In genomic region chr6:34515473-34516387, GRCh38 we compare ENCODE assay signal across 1 cellular context.
TF ChIP-seq lines count a peak whose summit lies in the region.

No MANE protein-coding gene starts in this region.

TF ChIP-seq in SK-N-SH, 30 proteins besides CTCF, POLR2A, EP300 and RAD21:
- no peak for TF ChIP-seq ZBTB33 (IDR thresholded peaks at IDR 0.05; ENCODE audit: borderline replicate concordance, low read depth)
- TF ChIP-seq GABPA (IDR thresholded peaks at IDR 0.05; ENCODE audit: low read depth): no peak
- TF ChIP-seq FOXM1 (IDR thresholded peaks at IDR 0.05; ENCODE audit: low read depth): no peak
- TF ChIP-seq FOSL2 (IDR thresholded peaks at IDR 0.05; ENCODE audit: borderline replicate concordance, low read depth): no peak
- TF ChIP-seq FOXJ3 (CRISPR knock-in tag; IDR thresholded peaks at IDR 0.05): no peak
- no peak for TF ChIP-seq RXRA (IDR thresholded peaks at IDR 0.05; ENCODE audit: borderline replicate concordance, low read depth)
- no peak for TF ChIP-seq TEAD4 (IDR thresholded peaks at IDR 0.05; ENCODE audit: borderline replicate concordance, insufficient read depth)
- no peak for TF ChIP-seq RFX5 (IDR thresholded peaks at IDR 0.05; ENCODE audit: low read length)
- TF ChIP-seq YY1 (IDR thresholded peaks at IDR 0.05; ENCODE audit: low read depth): no peak
